In the genomic region with DNA sequence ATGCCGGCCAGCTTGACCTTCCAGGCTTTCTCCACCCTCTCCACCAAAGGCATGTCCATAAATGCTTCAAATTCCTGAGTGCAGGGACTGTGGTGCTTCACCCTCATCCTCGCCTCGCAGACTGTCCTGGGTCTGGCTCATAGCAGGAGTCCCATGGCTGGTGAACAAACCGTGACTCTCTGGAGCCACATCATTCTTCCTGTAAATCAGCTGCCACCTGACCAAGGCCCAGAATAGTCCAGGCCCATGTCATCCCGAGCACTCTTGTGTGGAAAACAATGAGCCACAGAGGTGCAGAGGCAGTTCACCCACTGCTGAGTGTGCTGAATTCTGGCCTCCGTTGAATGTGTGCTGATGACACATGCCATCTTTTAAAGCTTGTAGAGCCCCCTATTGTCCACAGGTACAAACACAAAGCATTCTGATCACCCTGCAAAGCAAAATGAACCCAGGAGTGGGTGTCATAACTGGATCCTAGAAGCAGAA, we compare ENCODE assay signal across 9 cellular contexts.
DNase-seq lines count a peak whose midpoint lies in the region; ATAC-seq and TF ChIP-seq lines count a peak whose summit lies in the region.
"Had no signal": no experiment of that assay in that cellular context is flagged by ENCODE, and none has a peak within 500 bp of the region (broad histone marks: within the 10 kb centered on the region; RNA-seq: fewer than 3 reads in every experiment).

No MANE protein-coding gene starts in this region.

- DNase-seq in activated naive CD8-positive, alpha-beta T cell treated with anti-CD3 and anti-CD28 coated beads, Interleukin-2, amount 50 U/mL, for 24 hours, result no peak
- DNase-seq in activated naive CD8-positive, alpha-beta T cell treated with anti-CD3 and anti-CD28 coated beads for 36 hours, result no peak
- peak; percentile 71 for DNase-seq in SW480 (ENCODE audit: low spot score)
- DNase-seq in left ventricle myocardium inferior, result peak; percentile 30
- DNase-seq in upper lobe of right lung, result no peak
- DNase-seq in NCI-H1092 treated with DMSO at 0.1 percent for 48 hours (lab: John Stamatoyannopoulos, UW), result no peak
- no peak for DNase-seq in activated CD4-positive, alpha-beta T cell treated with anti-CD3 and anti-CD28 coated beads for 1 hour
- DNase-seq in HAP-1 (ENCODE audit: low spot score in 2 of 2), result no peak

- TF ChIP-seq CTCF in left ventricle myocardium inferior (IDR thresholded peaks at IDR 0.05; ENCODE audit: borderline replicate concordance) (no peak), upper lobe of right lung (IDR thresholded peaks at IDR 0.05) (no peak)

- H3K27me3 ChIP-seq in left ventricle myocardium inferior (ENCODE audit: low read depth) (no peaks in the 10 kb centered on the region), upper lobe of right lung (no peaks in the 10 kb centered on the region), HAP-1 (ENCODE audit: low read depth) (no peaks in the 10 kb centered on the region)

- peaks cover 33% of the 10 kb centered on the region for H3K4me1 Mint-ChIP-seq in activated naive CD8-positive, alpha-beta T cell treated with anti-CD3 and anti-CD28 coated beads, Interleukin-2, amount 50 U/mL, for 24 hours
- peaks cover 30% of the 10 kb centered on the region for H3K4me1 Mint-ChIP-seq in activated naive CD8-positive, alpha-beta T cell treated with anti-CD3 and anti-CD28 coated beads for 36 hours

- in situ Hi-C loops in HAP-1 (cut with MboI; ENCODE audit: low sequenced_read_pairs), result no loop called here

- H3K36me3 ChIP-seq in left ventricle myocardium inferior (no peaks in the 10 kb centered on the region), upper lobe of right lung (no peaks in the 10 kb centered on the region), HAP-1 (replicated peaks) (no peaks in the 10 kb centered on the region)

- H3K36me3 Mint-ChIP-seq in activated naive CD8-positive, alpha-beta T cell treated with anti-CD3 and anti-CD28 coated beads, Interleukin-2, amount 50 U/mL, for 24 hours (ENCODE audit: low read depth), result no peaks in the 10 kb centered on the region
- peaks cover 1% of the 10 kb centered on the region for H3K36me3 Mint-ChIP-seq in activated naive CD8-positive, alpha-beta T cell treated with anti-CD3 and anti-CD28 coated beads for 36 hours

- H3K9me3 Mint-ChIP-seq in activated naive CD8-positive, alpha-beta T cell treated with anti-CD3 and anti-CD28 coated beads, Interleukin-2, amount 50 U/mL, for 24 hours, result no peaks in the 10 kb centered on the region
- peaks cover 3% of the 10 kb centered on the region for H3K9me3 Mint-ChIP-seq in activated naive CD8-positive, alpha-beta T cell treated with anti-CD3 and anti-CD28 coated beads for 36 hours
- H3K9me3 Mint-ChIP-seq: dendritic cell treated with granulocyte-macrophage colony-stimulating factor and Interleukin-4, amounts not matched to agents 40 ng/mL and 50 ng/mL, for 4 days had no signal

- H3K27ac Mint-ChIP-seq in activated naive CD8-positive, alpha-beta T cell treated with anti-CD3 and anti-CD28 coated beads, Interleukin-2, amount 50 U/mL, for 24 hours, result no peak overlapping the region
- no peak overlapping the region for H3K27ac Mint-ChIP-seq in activated naive CD8-positive, alpha-beta T cell treated with anti-CD3 and anti-CD28 coated beads for 36 hours
- H3K27ac Mint-ChIP-seq: dendritic cell treated with granulocyte-macrophage colony-stimulating factor and Interleukin-4, amounts not matched to agents 40 ng/mL and 50 ng/mL, for 4 days had no signal

- peak overlapping the region; percentile 69 for H3K27ac ChIP-seq in left ventricle myocardium inferior (replicated peaks)
- peak overlapping the region; percentile 12 for H3K27ac ChIP-seq in upper lobe of right lung

- H3K27me3 Mint-ChIP-seq in activated naive CD8-positive, alpha-beta T cell treated with anti-CD3 and anti-CD28 coated beads, Interleukin-2, amount 50 U/mL, for 24 hours, result no peaks in the 10 kb centered on the region
- H3K27me3 Mint-ChIP-seq in activated naive CD8-positive, alpha-beta T cell treated with anti-CD3 and anti-CD28 coated beads for 36 hours, result no peaks in the 10 kb centered on the region

- peaks cover 17% of the 10 kb centered on the region for H3K4me1 ChIP-seq in left ventricle myocardium inferior
- H3K4me1 ChIP-seq in upper lobe of right lung, result peaks cover 11% of the 10 kb centered on the region
- no peaks in the 10 kb centered on the region for H3K4me1 ChIP-seq in HAP-1

- intact Hi-C loops in left ventricle myocardium inferior (cut with micrococcal nuclease), result no loop called here
- intact Hi-C loops in upper lobe of right lung (cut with DNase I), result no loop called here

- H3K4me3 Mint-ChIP-seq in activated naive CD8-positive, alpha-beta T cell treated with anti-CD3 and anti-CD28 coated beads, Interleukin-2, amount 50 U/mL, for 24 hours, result no peak overlapping the region
- H3K4me3 Mint-ChIP-seq in activated naive CD8-positive, alpha-beta T cell treated with anti-CD3 and anti-CD28 coated beads for 36 hours, result no peak overlapping the region
- H3K4me3 Mint-ChIP-seq: dendritic cell treated with granulocyte-macrophage colony-stimulating factor and Interleukin-4, amounts not matched to agents 40 ng/mL and 50 ng/mL, for 4 days had no signal

- ATAC-seq in activated naive CD8-positive, alpha-beta T cell treated with anti-CD3 and anti-CD28 coated beads, Interleukin-2, amount 50 U/mL, for 24 hours, result peak; percentile 57
- ATAC-seq in upper lobe of right lung, result peak; percentile 50

- H3K9me3 ChIP-seq in left ventricle myocardium inferior (replicated peaks) (no peaks in the 10 kb centered on the region), upper lobe of right lung (no peaks in the 10 kb centered on the region), HAP-1 (no peaks in the 10 kb centered on the region)

- H3K4me3 ChIP-seq in left ventricle myocardium inferior (no peak overlapping the region), upper lobe of right lung (no peak overlapping the region), HAP-1 (no peak overlapping the region)

Comparison
In these comparisons a context has a peak if more than half of its experiments do, and no peak if none do; other contexts are left out.
1. DNase-seq: peak in SW480 (single experiment) and left ventricle myocardium inferior (single experiment); none in activated naive CD8-positive, alpha-beta T cell treated with anti-CD3 and anti-CD28 coated beads, Interleukin-2, amount 50 U/mL, for 24 hours (single experiment), activated naive CD8-positive, alpha-beta T cell treated with anti-CD3 and anti-CD28 coated beads for 36 hours (single experiment), upper lobe of right lung (single experiment), NCI-H1092 treated with DMSO at 0.1 percent for 48 hours (single experiment), activated CD4-positive, alpha-beta T cell treated with anti-CD3 and anti-CD28 coated beads for 1 hour (single experiment) and HAP-1 (0 of 2).